Comparison of ENCODE assay signal across 10 cellular contexts in genomic region chr1:64171797-64172281, GRCh38. TPM values are rescaled to one million over a fixed set of nuclear protein-coding genes. Genes with fewer than 3 reads are reported as not detected.
DNase-seq lines count a peak whose midpoint lies in the region; ATAC-seq, FAIRE-seq and TF ChIP-seq lines count a peak whose summit lies in the region.
"Had no signal": no experiment of that assay in that cellular context is flagged by ENCODE, and none has a peak within 500 bp of the region (broad histone marks: within the 10 kb centered on the region; RNA-seq: fewer than 3 reads in every experiment).

No MANE protein-coding gene starts in this region.

- H4K20me1 ChIP-seq in Loucy (ENCODE audit: insufficient read depth, low read length, poor library complexity, severe bottlenecking), result no peaks in the 10 kb centered on the region
- H4K20me1 ChIP-seq in mammary epithelial cell (ENCODE audit: insufficient read depth, low read length), result no peaks in the 10 kb centered on the region

- TF ChIP-seq CTCF in Loucy (conservative IDR thresholded peaks at IDR 0.05; ENCODE audit: low read length), result no peak
- no peak for TF ChIP-seq CTCF in mammary epithelial cell (conservative IDR thresholded peaks at IDR 0.05 in 1 of 2, IDR thresholded peaks at IDR 0.05 in 1 of 2; ENCODE audit: extremely low read depth in 1 of 2, insufficient read depth in 1 of 2, low read depth in 1 of 2, low read length in 2 of 2)
- TF ChIP-seq CTCF in heart right ventricle (IDR thresholded peaks at IDR 0.05), result no peak

- peak overlapping the region; percentile 62 for H3K27ac ChIP-seq in mammary epithelial cell (ENCODE audit: insufficient read depth, low read depth, low read length)
- H3K27ac ChIP-seq in substantia nigra (ENCODE audit: low read depth, low read length, poor library complexity, severe bottlenecking), result no peak overlapping the region
- peak overlapping the region in 2 of 10 donors; percentile 18 to 51 for H3K27ac ChIP-seq in heart right ventricle

- H3K9me3 ChIP-seq in Loucy (ENCODE audit: insufficient read depth, low read depth, low read length) (no peaks in the 10 kb centered on the region), mammary epithelial cell (replicated peaks; ENCODE audit: insufficient read depth, low read length) (no peaks in the 10 kb centered on the region), heart right ventricle (no peaks in the 10 kb centered on the region)

- no peaks in the 10 kb centered on the region for H3F3A ChIP-seq in Loucy (ENCODE audit: low read depth)

- in situ Hi-C loops in mammary epithelial cell (cut with MboI; ENCODE audit: low sequenced_read_pairs in 2 of 2), result no loop called here

- H2AFZ ChIP-seq in Loucy (ENCODE audit: low read length) (peak overlapping the region; percentile 53; the same call in 1 of the 2 replicates), mammary epithelial cell (ENCODE audit: low read depth, low read length) (no peak overlapping the region)

- DNase-seq in H54 (ENCODE audit: insufficient read length, low spot score) (no peak), mammary epithelial cell (peak; percentile 66), substantia nigra (lab: John Stamatoyannopoulos, UW) (no peak), heart right ventricle (no peak), ureter (ENCODE audit: low spot score) (no peak), NCI-H187 treated with DMSO at 0.1 percent for 48 hours (lab: John Stamatoyannopoulos, UW) (no peak)

- intact Hi-C loops in mammary epithelial cell (cut with micrococcal nuclease) (no loop called here), heart right ventricle (cut with DNase I) (no loop called here)

- H3K4me1 ChIP-seq in Loucy (ENCODE audit: insufficient read depth, low read length, poor library complexity, severe bottlenecking), result peaks cover 4% of the 10 kb centered on the region
- peaks cover 28% of the 10 kb centered on the region for H3K4me1 ChIP-seq in mammary epithelial cell (ENCODE audit: insufficient read depth, low read length)
- peaks cover 0 to 30% (median 6%) of the 10 kb centered on the region in 9 donors for H3K4me1 ChIP-seq in heart right ventricle

- no peaks in the 10 kb centered on the region for H3K9me2 ChIP-seq in Loucy (replicated peaks; ENCODE audit: low read depth, low read length)

- H3K4me2 ChIP-seq in Loucy (ENCODE audit: low read depth, low read length, poor library complexity, severe bottlenecking) (no peak overlapping the region), mammary epithelial cell (ENCODE audit: insufficient read depth, low read depth, low read length) (peak overlapping the region; percentile 51)

- no peaks in the 10 kb centered on the region for H3K79me2 ChIP-seq in Loucy (ENCODE audit: insufficient read depth, low read length)
- no peaks in the 10 kb centered on the region for H3K79me2 ChIP-seq in mammary epithelial cell (ENCODE audit: insufficient read depth, low read length)

- WGBS in mammary epithelial cell (ENCODE audit: low coverage, missing lambda C conversion rate), result 69% methylated on average over 3 of the region's 3 CpGs
- 55 to 69% methylated on average over 3 of the region's 3 CpGs for WGBS in heart right ventricle, 2 donors

- no peak for TF ChIP-seq POLR2A in H54 (IDR thresholded peaks at IDR 0.05; ENCODE audit: low read depth, low read length)

- dilution Hi-C loops in mammary epithelial cell (cut with HindIII; ENCODE audit: low sequenced_read_pairs), result no loop called here

- CTCF ChIA-PET in mammary epithelial cell (lab: Charles Lee; ENCODE audit: low non-redundant PET), result interaction anchor here (0.6 kb wide), 1 partner anchor 8 kb away, joined by 3 read pairs; no protein-coding TSS in a partner anchor

- peak; percentile 91 for FAIRE-seq in H54 (lab: Jason Lieb, UNC)

- no TSS peak for BruUV-seq in mammary epithelial cell (replicated peaks; lab: Mats Ljungman, UMichigan)

- H3K4me3 ChIP-seq in Loucy (ENCODE audit: low read length, poor library complexity, severe bottlenecking), result no peak overlapping the region
- no peak overlapping the region for H3K4me3 ChIP-seq in mammary epithelial cell (replicated peaks in 1 of 3; ENCODE audit: insufficient read depth in 1 of 3, low read depth in 2 of 3, low read length in 3 of 3)
- H3K4me3 ChIP-seq in heart right ventricle, result no peak overlapping the region

- H3K36me3 ChIP-seq in Loucy (ENCODE audit: insufficient read depth, low read length), result no peaks in the 10 kb centered on the region
- H3K36me3 ChIP-seq in mammary epithelial cell (ENCODE audit: insufficient read depth, low read length), result no peaks in the 10 kb centered on the region
- peaks cover 0 to 2% (median 0%) of the 10 kb centered on the region in 9 donors for H3K36me3 ChIP-seq in heart right ventricle

- H3K27me3 ChIP-seq in Loucy (ENCODE audit: insufficient read depth, low read length, poor library complexity, severe bottlenecking), result no peaks in the 10 kb centered on the region
- H3K27me3 ChIP-seq in mammary epithelial cell (ENCODE audit: insufficient read depth, low read length), result no peaks in the 10 kb centered on the region
- no peaks in the 10 kb centered on the region for H3K27me3 ChIP-seq in heart right ventricle

- H3K9ac ChIP-seq in Loucy (ENCODE audit: low read depth, low read length, poor library complexity, severe bottlenecking), result no peak overlapping the region
- H3K9ac ChIP-seq in mammary epithelial cell (ENCODE audit: insufficient read depth, low read length), result peak overlapping the region; percentile 6

- ATAC-seq in GM18498 (IDR thresholded peaks at IDR 0.05; ENCODE audit: unreplicated experiment) (peak; percentile 64), heart right ventricle (no peak)

RNA-seq across cellular contexts. Expression of gene UBE2U, which starts 31.6 kb away (rescaled TPM):
- total RNA-seq in mammary epithelial cell (not detected), heart right ventricle (1 to 10 TPM in 6 of 10 donors, not detected in 4; 1.2 to 3.6 (median 2.7) TPM), ureter (not detected)
- polyA plus RNA-seq in mammary epithelial cell (not detected), heart right ventricle (not detected)
- polyA minus RNA-seq in mammary epithelial cell, result not detected
- total RNA-seq: liver, SK-MEL-5 had no signal
- polyA plus RNA-seq: liver had no signal
